In genomic region chr12:60529723-60530122, GRCh38 we compare ENCODE assay signal across 23 cellular contexts.
"Had no signal": no experiment of that assay in that cellular context is flagged by ENCODE, and none has a peak within 500 bp of the region (broad histone marks: within the 10 kb centered on the region; RNA-seq: fewer than 3 reads in every experiment).

No MANE protein-coding gene starts in this region.

- H3K36me3 ChIP-seq: colonic mucosa, esophagus squamous epithelium, gastrocnemius medialis, gastroesophageal sphincter, heart left ventricle, heart right ventricle had no signal

- H3K27ac ChIP-seq: colonic mucosa, coronary artery, dorsolateral prefrontal cortex, epithelial cell of prostate, esophagus squamous epithelium, foreskin keratinocyte, gastrocnemius medialis, gastroesophageal sphincter, heart left ventricle, heart right ventricle had no signal

- DNase-seq: colonic mucosa; cortex of kidney; dermis blood vessel endothelial cell; dorsolateral prefrontal cortex; effector CD4-positive, alpha-beta T cell; effector CD8-positive, alpha-beta T cell; effector memory CD4-positive, alpha-beta T cell; effector memory CD8-positive, alpha-beta T cell; endodermal cell; erythroblast; esophagus squamous epithelium; foreskin fibroblast; foreskin melanocyte; gastrocnemius medialis; glutamatergic neuron; head of caudate nucleus; heart left ventricle; heart right ventricle had no signal

- H3K4me1 ChIP-seq: colonic mucosa, esophagus squamous epithelium, foreskin keratinocyte, gastrocnemius medialis, gastroesophageal sphincter, heart left ventricle, heart right ventricle had no signal

- H3K9me3 ChIP-seq: colonic mucosa, esophagus squamous epithelium, gastrocnemius medialis, gastroesophageal sphincter had no signal

- ATAC-seq: effector memory CD8-positive, alpha-beta T cell; esophagus mucosa; foreskin keratinocyte; gastrocnemius medialis; gastroesophageal sphincter; heart left ventricle had no signal

- H3K27me3 ChIP-seq: colonic mucosa, dorsolateral prefrontal cortex, esophagus squamous epithelium, foreskin keratinocyte, gastrocnemius medialis, gastroesophageal sphincter, heart left ventricle, heart right ventricle had no signal

- H3K4me3 ChIP-seq: colonic mucosa, coronary artery, dorsolateral prefrontal cortex, esophagus squamous epithelium, gastrocnemius medialis, gastroesophageal sphincter, heart left ventricle, heart right ventricle had no signal
